ENCODE assay signal across 19 cellular contexts in genomic region chr3:12384451-12385233, GRCh38.
DNase-seq lines count a peak whose midpoint lies in the region; ATAC-seq and TF ChIP-seq lines count a peak whose summit lies in the region.
"Had no signal": no experiment of that assay in that cellular context is flagged by ENCODE, and none has a peak within 500 bp of the region (broad histone marks: within the 10 kb centered on the region; RNA-seq: fewer than 3 reads in every experiment).

No MANE protein-coding gene starts in this region.

- peaks cover 19% of the 10 kb centered on the region for H3K4me1 Mint-ChIP-seq in activated CD4-positive, alpha-beta T cell treated with anti-CD3 and anti-CD28 coated beads for 36 hours
- peaks cover 5 to 35% (median 13%) of the 10 kb centered on the region in 4 donors for H3K4me1 Mint-ChIP-seq in CD4-positive, CD25-positive, alpha-beta regulatory T cell

- no peak for TF ChIP-seq EP300 in suprapubic skin (IDR thresholded peaks at IDR 0.05)

- POLR2A ChIA-PET in activated CD4-positive, alpha-beta T cell treated with anti-CD3 and anti-CD28 coated beads for 36 hours (lab: Charles Lee) = no interaction called here
- POLR2A ChIA-PET in Panc1 (lab: Charles Lee) = no interaction called here

- no peaks in the 10 kb centered on the region for H3K9me3 ChIP-seq in CD4-positive, CD25-positive, alpha-beta regulatory T cell (ENCODE audit: control insufficient read depth in 2 of 2, low read length in 2 of 2)
- H3K9me3 ChIP-seq in Panc1 (ENCODE audit: control insufficient read depth, insufficient read depth, low read depth, low read length) (no peaks in the 10 kb centered on the region), suprapubic skin (no peaks in the 10 kb centered on the region), body of pancreas (no peaks in the 10 kb centered on the region)
- H3K9me3 ChIP-seq: BE2C had no signal

- 100% methylated on average over 1 of the region's 1 CpG for WGBS in suprapubic skin
- 79 to 83% methylated on average over 1 of the region's 1 CpG for whole genome bisulfite sequencing in body of pancreas, 2 donors

- TF ChIP-seq POLR2A in suprapubic skin (IDR thresholded peaks at IDR 0.05) = no peak
- TF ChIP-seq POLR2A in body of pancreas (IDR thresholded peaks at IDR 0.05) = no peak

- BruUV-seq in Panc1 (replicated peaks; lab: Mats Ljungman, UMichigan) = no TSS peak

- in situ Hi-C loops in Panc1 (cut with HindIII; ENCODE audit: low pct_unique_long_range_greater_than_20kb, low sequenced_read_pairs) = no loop called here

- H3K27me3 Mint-ChIP-seq in activated CD4-positive, alpha-beta T cell treated with anti-CD3 and anti-CD28 coated beads for 36 hours = peaks cover 13% of the 10 kb centered on the region
- H3K27me3 Mint-ChIP-seq in CD4-positive, CD25-positive, alpha-beta regulatory T cell = peaks cover 8% of the 10 kb centered on the region

- H3K27ac ChIP-seq in CD4-positive, CD25-positive, alpha-beta regulatory T cell (ENCODE audit: insufficient read depth, low read length, poor library complexity, severe bottlenecking) = no peak overlapping the region
- H3K27ac ChIP-seq in Panc1 (ENCODE audit: low read length) (peak overlapping the region; percentile 11; the same call in 1 of the 2 replicates), suprapubic skin (no peak overlapping the region), body of pancreas (no peak overlapping the region)

- no peak overlapping the region for H3K4me3 Mint-ChIP-seq in activated CD4-positive, alpha-beta T cell treated with anti-CD3 and anti-CD28 coated beads for 36 hours
- no peak overlapping the region for H3K4me3 Mint-ChIP-seq in CD4-positive, CD25-positive, alpha-beta regulatory T cell
- H3K4me3 Mint-ChIP-seq: CD4-positive, alpha-beta memory T cell had no signal

- intact Hi-C loops in activated CD4-positive, alpha-beta T cell treated with anti-CD3 and anti-CD28 coated beads for 36 hours (cut with DNase I, micrococcal nuclease) = no loop called here
- intact Hi-C loops in Panc1 (cut with micrococcal nuclease; ENCODE audit: unreplicated experiment) = no loop called here
- intact Hi-C loops in body of pancreas (cut with DNase I) = no loop called here

- H3K27me3 ChIP-seq in CD4-positive, CD25-positive, alpha-beta regulatory T cell (ENCODE audit: control insufficient read depth, insufficient read depth, low read length) = no peaks in the 10 kb centered on the region
- no peaks in the 10 kb centered on the region for H3K27me3 ChIP-seq in Panc1 (ENCODE audit: control insufficient read depth, insufficient read depth, low read length)
- H3K27me3 ChIP-seq in suprapubic skin = no peaks in the 10 kb centered on the region
- H3K27me3 ChIP-seq in body of pancreas = no peaks in the 10 kb centered on the region
- H3K27me3 ChIP-seq: BE2C had no signal

- peak; percentile 69 for ATAC-seq in activated CD4-positive, alpha-beta T cell treated with anti-CD3 and anti-CD28 coated beads for 36 hours
- ATAC-seq in CD4-positive, CD25-positive, alpha-beta regulatory T cell (ENCODE audit: low read depth in 2 of 2) = peak in 1 of 2 donors; percentile 64
- ATAC-seq in Panc1 = no peak
- no peak for ATAC-seq in HG03280 (IDR thresholded peaks at IDR 0.05; ENCODE audit: unreplicated experiment)
- ATAC-seq in body of pancreas = no peak

- no peak overlapping the region for H3K27ac Mint-ChIP-seq in activated CD4-positive, alpha-beta T cell treated with anti-CD3 and anti-CD28 coated beads for 36 hours
- H3K27ac Mint-ChIP-seq in CD4-positive, CD25-positive, alpha-beta regulatory T cell = no peak overlapping the region
- H3K27ac Mint-ChIP-seq: CD4-positive, alpha-beta memory T cell had no signal

- no peaks in the 10 kb centered on the region for H3K36me3 ChIP-seq in CD4-positive, CD25-positive, alpha-beta regulatory T cell (ENCODE audit: control insufficient read depth, insufficient read depth, low read length)
- H3K36me3 ChIP-seq in Panc1 (ENCODE audit: control insufficient read depth, insufficient read depth, low read length) = peaks cover 12% of the 10 kb centered on the region; the same call in 1 of the 2 replicates
- no peaks in the 10 kb centered on the region for H3K36me3 ChIP-seq in suprapubic skin
- H3K36me3 ChIP-seq in body of pancreas (replicated peaks in 1 of 2; ENCODE audit: insufficient read depth in 1 of 2, low read depth in 2 of 2) = no peaks in the 10 kb centered on the region
- H3K36me3 ChIP-seq: BE2C had no signal

- no peaks in the 10 kb centered on the region for H3K9me3 Mint-ChIP-seq in activated CD4-positive, alpha-beta T cell treated with anti-CD3 and anti-CD28 coated beads for 36 hours (ENCODE audit: low read depth)
- H3K9me3 Mint-ChIP-seq in CD4-positive, CD25-positive, alpha-beta regulatory T cell = peaks cover 0 to 5% (median 2%) of the 10 kb centered on the region in 7 donors

- H3K4me1 ChIP-seq in CD4-positive, CD25-positive, alpha-beta regulatory T cell (ENCODE audit: control insufficient read depth, insufficient read depth, low read length, poor library complexity, severe bottlenecking) = peaks cover 6% of the 10 kb centered on the region
- H3K4me1 ChIP-seq in Panc1 (ENCODE audit: control insufficient read depth, insufficient read depth, low read length) (peaks cover 10% of the 10 kb centered on the region; the same call in 1 of the 2 replicates), suprapubic skin (no peaks in the 10 kb centered on the region), body of pancreas (no peaks in the 10 kb centered on the region)
- H3K4me1 ChIP-seq: BE2C had no signal

- no peaks in the 10 kb centered on the region for H3K36me3 Mint-ChIP-seq in activated CD4-positive, alpha-beta T cell treated with anti-CD3 and anti-CD28 coated beads for 36 hours (ENCODE audit: low read depth)
- no peaks in the 10 kb centered on the region for H3K36me3 Mint-ChIP-seq in CD4-positive, CD25-positive, alpha-beta regulatory T cell
- H3K36me3 Mint-ChIP-seq: CD4-positive, alpha-beta memory T cell had no signal

- TF ChIP-seq CTCF in Panc1 (IDR thresholded peaks at IDR 0.05) (no peak), fibroblast of villous mesenchyme (IDR thresholded peaks at IDR 0.05; ENCODE audit: insufficient read depth, low read depth, low read length) (no peak), suprapubic skin (IDR thresholded peaks at IDR 0.05) (no peak), body of pancreas (IDR thresholded peaks at IDR 0.05) (no peak)

- CTCF ChIA-PET in activated CD4-positive, alpha-beta T cell treated with anti-CD3 and anti-CD28 coated beads for 36 hours (lab: Charles Lee) = interaction anchor here (1.2 kb wide), 1 partner anchor 95 kb away, joined by 5 read pairs; no protein-coding TSS in a partner anchor
- CTCF ChIA-PET in Panc1 (lab: Charles Lee) = no interaction called here

- DNase-seq in activated CD4-positive, alpha-beta T cell treated with anti-CD3 and anti-CD28 coated beads for 36 hours = no peak
- DNase-seq in activated CD4-positive, alpha-beta T cell treated with anti-CD3 and anti-CD28 coated beads for 1 hour = no peak
- peak in 2 of 3 donors; percentile 6 to 53 for DNase-seq in CD4-positive, CD25-positive, alpha-beta regulatory T cell
- no peak for DNase-seq in Panc1 (ENCODE audit: low read depth, low spot score)
- peak; percentile 73 for DNase-seq in fibroblast of villous mesenchyme (ENCODE audit: low read depth)
- DNase-seq in suprapubic skin (ENCODE audit: low spot score in 2 of 2) = no peak
- DNase-seq in body of pancreas = no peak
- DNase-seq: 8988T, BE2C, Calu3, DMS53, H7, Karpas-422, NCI-H1105 treated with DMSO at 0.1 percent for 48 hours, NCI-H187, NCI-H226, NCI-H524 treated with DMSO at 0.1 percent for 48 hours had no signal

- peak overlapping the region; percentile 16 for H3K4me3 ChIP-seq in CD4-positive, CD25-positive, alpha-beta regulatory T cell (ENCODE audit: low read depth, low read length)
- H3K4me3 ChIP-seq in Panc1 (ENCODE audit: low read depth in 2 of 2, low read length in 2 of 2) = no peak overlapping the region
- no peak overlapping the region for H3K4me3 ChIP-seq in fibroblast of villous mesenchyme (ENCODE audit: low read depth, low read length)
- H3K4me3 ChIP-seq in suprapubic skin = no peak overlapping the region
- no peak overlapping the region for H3K4me3 ChIP-seq in body of pancreas

Comparison
In these comparisons a context has a peak if more than half of its experiments do, and no peak if none do; other contexts are left out.
1. DNase-seq: peak in CD4-positive, CD25-positive, alpha-beta regulatory T cell (2 of 3) and fibroblast of villous mesenchyme (single experiment); none in activated CD4-positive, alpha-beta T cell treated with anti-CD3 and anti-CD28 coated beads for 36 hours (single experiment), activated CD4-positive, alpha-beta T cell treated with anti-CD3 and anti-CD28 coated beads for 1 hour (single experiment), Panc1 (single experiment), suprapubic skin (0 of 2) and body of pancreas (0 of 4).